Comparison of ENCODE assay signal across 8 cellular contexts in genomic region chr3:23806322-23807160, GRCh38. TPM values are rescaled to one million over a fixed set of nuclear protein-coding genes. Genes with fewer than 3 reads are reported as not detected.
A peak's percentile ranks its signal among the peaks of the same experiment; 100 is the strongest.
DNase-seq lines count a peak whose midpoint lies in the region; ATAC-seq, FAIRE-seq and TF ChIP-seq lines count a peak whose summit lies in the region.

No MANE protein-coding gene starts in this region.

- peak overlapping the region; percentile 88 for H3K4me2 ChIP-seq in endothelial cell of umbilical vein (ENCODE audit: insufficient read depth, low read length)

- TF ChIP-seq POLR2A in endothelial cell of umbilical vein (IDR thresholded peaks at IDR 0.05; ENCODE audit: low read depth, low read length) = peak; percentile 10

- peak overlapping the region; percentile 96 for H2AFZ ChIP-seq in endothelial cell of umbilical vein (ENCODE audit: low read depth, low read length)

- no peaks in the 10 kb centered on the region for H4K20me1 ChIP-seq in endothelial cell of umbilical vein (replicated peaks; ENCODE audit: control insufficient read depth, extremely low read depth, insufficient read depth, low read length)

- no TSS peak for BruUV-seq in endothelial cell of umbilical vein (replicated peaks; lab: Mats Ljungman, UMichigan)

- no peak for FAIRE-seq in endothelial cell of umbilical vein (lab: Jason Lieb, UNC)

- dilution Hi-C loops in endothelial cell of umbilical vein (cut with MboI; ENCODE audit: extremely low pct_ligation_motif_present, low sequenced_read_pairs) = no loop called here

- ATAC-seq in GM18909 (IDR thresholded peaks at IDR 0.05; ENCODE audit: poor library complexity, unreplicated experiment) = peak; percentile 2
- ATAC-seq in HG03342 (IDR thresholded peaks at IDR 0.05; ENCODE audit: unreplicated experiment) = peak; percentile 4
- ATAC-seq in upper lobe of right lung = peak; percentile 11

- CTCF ChIA-PET in endothelial cell of umbilical vein (lab: Charles Lee) = interaction anchor here (0.6 to 2.0 kb wide), 3 partner anchors 25 to 93 kb away, joined by 3 to 8 read pairs (median 3); no protein-coding TSS in a partner anchor

- H3K27ac ChIP-seq in endothelial cell of umbilical vein (ENCODE audit: insufficient read depth, low read depth, low read length) (peak overlapping the region; percentile 42), upper lobe of right lung (peak overlapping the region; percentile 92)

- intact Hi-C loops in endothelial cell of umbilical vein (cut with micrococcal nuclease) (loop anchor here (1.0 to 10.0 kb wide), 5 partner anchors 60 to 604 kb away; partner anchors contain the start of genes NR1D2 and UBE2E2), upper lobe of right lung (cut with DNase I) (no loop called here)

- H3K4me1 ChIP-seq in endothelial cell of umbilical vein (ENCODE audit: control insufficient read depth, extremely low read depth, insufficient read depth, low read length) (peaks cover 31% of the 10 kb centered on the region), mucosa of stomach (ENCODE audit: control insufficient read depth, insufficient read depth, low read length) (peaks cover 12% of the 10 kb centered on the region), upper lobe of right lung (peaks cover 38% of the 10 kb centered on the region)

- TF ChIP-seq CTCF in endothelial cell of umbilical vein (IDR thresholded peaks at IDR 0.05; ENCODE audit: extremely low read depth in 1 of 2, insufficient read depth in 1 of 2, low read depth in 1 of 2, low read length in 2 of 2) (no peak), upper lobe of right lung (IDR thresholded peaks at IDR 0.05) (no peak)

- no peaks in the 10 kb centered on the region for H3K27me3 ChIP-seq in endothelial cell of umbilical vein (ENCODE audit: control insufficient read depth in 2 of 2, insufficient read depth in 2 of 2, low read length in 2 of 2)
- no peaks in the 10 kb centered on the region for H3K27me3 ChIP-seq in mucosa of stomach (ENCODE audit: control insufficient read depth, insufficient read depth, low read length)
- no peaks in the 10 kb centered on the region for H3K27me3 ChIP-seq in upper lobe of right lung

- no peaks in the 10 kb centered on the region for H3K9me3 ChIP-seq in endothelial cell of umbilical vein (replicated peaks; ENCODE audit: control insufficient read depth, insufficient read depth, low read length)
- H3K9me3 ChIP-seq in mucosa of stomach (ENCODE audit: control insufficient read depth, low read length) = no peaks in the 10 kb centered on the region
- H3K9me3 ChIP-seq in upper lobe of right lung = no peaks in the 10 kb centered on the region

- H3K4me3 ChIP-seq in endothelial cell of umbilical vein (replicated peaks in 1 of 3; ENCODE audit: insufficient read depth in 1 of 3, low read depth in 1 of 3, low read length in 3 of 3) = peak overlapping the region; percentile 81 to 95 (median 94)
- H3K4me3 ChIP-seq in mucosa of stomach (ENCODE audit: low read length) = peak overlapping the region; percentile 82
- H3K4me3 ChIP-seq in upper lobe of right lung = peak overlapping the region; percentile 87

- DNase-seq in A172 (ENCODE audit: low spot score) (peak; percentile 7), endothelial cell of umbilical vein (ENCODE audit: low read depth, low spot score) (peak; percentile 35), upper lobe of right lung (peak; percentile 71), cortex of kidney (lab: John Stamatoyannopoulos, UW) (no peak)
- peak; percentile 14 for DNase-seq in activated CD4-positive, alpha-beta T cell treated with anti-CD3 and anti-CD28 coated beads, Interleukin-2, amount 50 U/mL, for 1 hour

- POLR2A ChIA-PET in endothelial cell of umbilical vein (lab: Charles Lee) = no interaction called here

- peaks cover 41% of the 10 kb centered on the region for H3K79me2 ChIP-seq in endothelial cell of umbilical vein (ENCODE audit: control insufficient read depth, insufficient read depth, low read length)

- no peaks in the 10 kb centered on the region for H3K9me1 ChIP-seq in endothelial cell of umbilical vein (replicated peaks; ENCODE audit: control insufficient read depth, extremely low read depth, insufficient read depth, low read length)

- H3K36me3 ChIP-seq in endothelial cell of umbilical vein (ENCODE audit: control insufficient read depth in 2 of 2, extremely low read depth in 1 of 2, insufficient read depth in 2 of 2, low read length in 2 of 2) = no peaks in the 10 kb centered on the region
- no peaks in the 10 kb centered on the region for H3K36me3 ChIP-seq in mucosa of stomach (ENCODE audit: control insufficient read depth, insufficient read depth, low read length)
- H3K36me3 ChIP-seq in upper lobe of right lung = no peaks in the 10 kb centered on the region

- peak overlapping the region; percentile 67 for H3K9ac ChIP-seq in endothelial cell of umbilical vein (replicated peaks; ENCODE audit: extremely low read depth, insufficient read depth, low read length)
- H3K9ac ChIP-seq in mucosa of stomach (ENCODE audit: low read length) = peak overlapping the region; percentile 84

TF ChIP-seq in endothelial cell of umbilical vein, 7 proteins besides CTCF, POLR2A, EP300 and RAD21:
- no peak for TF ChIP-seq FOS (IDR thresholded peaks at IDR 0.05; ENCODE audit: borderline replicate concordance, insufficient read depth, low read length)
- no peak for TF ChIP-seq POLR2AphosphoS5 (IDR thresholded peaks at IDR 0.05; ENCODE audit: insufficient read depth, low read depth, low read length)
- no peak for TF ChIP-seq JUN (IDR thresholded peaks at IDR 0.05; ENCODE audit: borderline replicate concordance, insufficient read depth, insufficient read length, low read depth)
- no peak for TF ChIP-seq EZH2 (IDR thresholded peaks at IDR 0.05; ENCODE audit: borderline replicate concordance, low read depth, low read length, severe bottlenecking)
- no peak for TF ChIP-seq MAX (IDR thresholded peaks at IDR 0.05; ENCODE audit: insufficient read depth, insufficient read length)
- no peak for TF ChIP-seq MYC (IDR thresholded peaks at IDR 0.05; ENCODE audit: low read depth, low read length)
- TF ChIP-seq GATA2 (IDR thresholded peaks at IDR 0.05; ENCODE audit: insufficient read depth, insufficient read length, low read depth, low read length) = no peak

RNA-seq across cellular contexts. Expression of gene UBE2E1, which starts 0.8 kb away (rescaled TPM):
- 66.4 and 91.7 TPM in 2 replicates for total RNA-seq in A172 (2014; rRNA removed; shearing (Covaris generic))
- 114 TPM in 2 replicates for total RNA-seq in endothelial cell of umbilical vein
- 54.7 and 72.7 TPM in 2 replicates for polyA plus RNA-seq in endothelial cell of umbilical vein
- polyA plus RNA-seq in endothelial cell of umbilical vein (2011; cell fraction: cytosol; rRNA removed) = 85.2 and 94.6 TPM in 2 replicates
- polyA plus RNA-seq in endothelial cell of umbilical vein (2011; cell fraction: nucleus; rRNA removed) = 81.5 and 97.3 TPM in 2 replicates
- 104 and 137 TPM in 2 replicates for polyA plus RNA-seq in endothelial cell of umbilical vein (2012)
- 65.2 and 77.5 TPM in 2 replicates for polyA minus RNA-seq in endothelial cell of umbilical vein
- 18.4 TPM for polyA minus RNA-seq in endothelial cell of umbilical vein (2011; cell fraction: cytosol; rRNA and poly(A)+ RNA removed)
- 61.3 and 72.7 TPM in 2 replicates for polyA minus RNA-seq in endothelial cell of umbilical vein (2011; cell fraction: nucleus; rRNA and poly(A)+ RNA removed)
- total RNA-seq in upper lobe of right lung = 89.8 TPM
